ENCODE assay signal across 8 cellular contexts in the genomic region with DNA sequence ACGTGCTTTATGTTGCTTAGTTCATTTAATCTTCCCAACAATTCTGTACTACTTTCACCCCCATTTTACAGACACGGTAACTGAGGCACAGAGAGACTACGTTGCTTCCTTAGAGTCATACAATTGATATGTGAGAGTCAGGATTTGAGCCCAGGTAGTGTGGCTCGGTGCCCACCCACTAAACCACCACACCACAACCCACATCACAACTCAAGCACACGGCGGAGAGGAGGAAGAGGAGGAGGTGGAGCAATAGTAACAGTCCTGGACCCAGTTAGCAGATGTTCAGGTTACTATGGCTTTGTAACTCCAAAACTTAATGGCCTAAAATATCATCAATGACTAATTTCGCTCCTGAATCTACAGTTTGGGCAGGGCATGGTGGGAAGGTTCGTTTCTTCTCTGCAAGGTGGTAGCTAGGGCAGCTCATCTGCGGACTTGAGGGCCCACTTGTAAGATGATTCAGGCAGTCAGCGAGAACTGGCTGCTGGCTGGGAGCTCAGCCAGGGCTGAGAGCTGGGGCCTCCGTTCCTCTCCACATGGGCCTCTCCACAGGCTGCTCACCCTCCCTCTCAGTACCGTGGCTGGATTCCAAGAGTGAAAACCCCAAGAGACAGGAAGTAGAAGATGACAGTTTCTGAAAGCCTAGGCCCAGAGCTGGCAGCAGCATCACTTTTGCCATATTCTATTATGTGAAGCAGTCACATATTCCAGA.
A peak's percentile ranks its signal among the peaks of the same experiment; 100 is the strongest.
DNase-seq lines count a peak whose midpoint lies in the region; ATAC-seq, FAIRE-seq and TF ChIP-seq lines count a peak whose summit lies in the region.

No MANE protein-coding gene starts in this region.

- BruUV-seq in Panc1 (replicated peaks; lab: Mats Ljungman, UMichigan), result no TSS peak

- FAIRE-seq in frontal cortex (lab: Jason Lieb, UNC) (no peak), D721Med (lab: Jason Lieb, UNC) (no peak)

- no peaks in the 10 kb centered on the region for H3K36me3 ChIP-seq in Panc1 (ENCODE audit: control insufficient read depth, insufficient read depth, low read length)

- POLR2A ChIA-PET in Panc1 (lab: Charles Lee), result no interaction called here

- ATAC-seq in HG03159 (IDR thresholded peaks at IDR 0.05; ENCODE audit: unreplicated experiment) (peak; percentile 67), Panc1 (peak; percentile 51; the same call in 1 of the 2 replicates)

- DNase-seq in GM12865 (ENCODE audit: low read depth) (peak; percentile 85), Panc1 (ENCODE audit: low read depth, low spot score) (no peak), frontal cortex (ENCODE audit: low spot score in 2 of 2) (peak; percentile 68 to 75), putamen (ENCODE audit: low spot score) (peak; percentile 87), D721Med (ENCODE audit: insufficient read length, low spot score) (no peak), iPS-NIHi7 (ENCODE audit: extremely low spot score) (no peak)
- peak; percentile 45 for DNase-seq in activated effector memory CD4-positive, alpha-beta T cell treated with Interleukin-2 at 50 U/mL for 16 hours

- peaks cover 3% of the 10 kb centered on the region; the same call in 1 of the 2 replicates for H3K9me3 ChIP-seq in Panc1 (ENCODE audit: control insufficient read depth, insufficient read depth, low read depth, low read length)

- CTCF ChIA-PET in Panc1 (lab: Charles Lee), result interaction anchor here (0.6 kb wide), 1 partner anchor 35 kb away, joined by 3 read pairs; no protein-coding TSS in a partner anchor

- in situ Hi-C loops in Panc1 (cut with HindIII; ENCODE audit: low pct_unique_long_range_greater_than_20kb, low sequenced_read_pairs), result no loop called here

- peak overlapping the region; percentile 18; the same call in 1 of the 2 replicates for H3K27ac ChIP-seq in Panc1 (ENCODE audit: low read length)

- H3K27me3 ChIP-seq in Panc1 (ENCODE audit: control insufficient read depth, insufficient read depth, low read length), result no peaks in the 10 kb centered on the region

- intact Hi-C loops in Panc1 (cut with micrococcal nuclease; ENCODE audit: unreplicated experiment), result no loop called here

- TF ChIP-seq CTCF in GM12865 (IDR thresholded peaks at IDR 0.05; ENCODE audit: insufficient read depth, low read depth, low read length, missing control alignments), result no peak
- TF ChIP-seq CTCF in Panc1 (IDR thresholded peaks at IDR 0.05), result no peak
- TF ChIP-seq CTCF in D721Med (IDR thresholded peaks at IDR 0.05; ENCODE audit: insufficient read depth, missing control alignments), result no peak

- H3K4me3 ChIP-seq in GM12865 (ENCODE audit: low read depth, low read length), result no peak overlapping the region
- H3K4me3 ChIP-seq in Panc1 (ENCODE audit: low read depth in 2 of 2, low read length in 2 of 2), result no peak overlapping the region

- H3K4me1 ChIP-seq in Panc1 (ENCODE audit: control insufficient read depth, insufficient read depth, low read length), result no peaks in the 10 kb centered on the region; the same call in 1 of the 2 replicates

Comparison
In these comparisons a context has a peak if more than half of its experiments do, and no peak if none do; other contexts are left out.
1. DNase-seq: peak in GM12865 (single experiment), activated effector memory CD4-positive, alpha-beta T cell treated with Interleukin-2 at 50 U/mL for 16 hours (single experiment), frontal cortex (2 of 2) and putamen (single experiment); none in Panc1 (single experiment), D721Med (single experiment) and iPS-NIHi7 (single experiment).